8 cellular contexts compared by ENCODE assay signal in genomic region chr1:108661030-108661609, GRCh38. TPM values are rescaled to one million over a fixed set of nuclear protein-coding genes. Genes with fewer than 3 reads are reported as not detected.
A peak's percentile ranks its signal among the peaks of the same experiment; 100 is the strongest.
DNase-seq lines count a peak whose midpoint lies in the region; ATAC-seq and TF ChIP-seq lines count a peak whose summit lies in the region.

Gene HENMT1, minus strand, starts transcription at chr1:108661093. Its CDS starts 1,209 bp downstream, at chr1:108659884.

- intact Hi-C loops in activated T-helper 1 cell treated with anti-CD3 and anti-CD28 coated beads, Interleukin-12 subunit alpha, Interleukin-12 subunit beta, Interleukin-2, Interleukin-4 antibody, amounts not matched to agents 30 ng/mL and 10 ng/mL and 1 ng/mL, durations not matched to agents 14 hours and 24 hours and 36 hours (cut with micrococcal nuclease) = loop anchor here (1.0 kb wide), 2 partner anchors 31 to 85 kb away; partner anchors contain the start of genes PRPF38B and STXBP3
- intact Hi-C loops in stomach (cut with DNase I; ENCODE audit: low total_unique reads) = no loop called here

- H3K9me3 Mint-ChIP-seq in activated T-helper 1 cell treated with anti-CD3 and anti-CD28 coated beads, Interleukin-12 subunit alpha, Interleukin-12 subunit beta, Interleukin-2, Interleukin-4 antibody, amounts not matched to agents 30 ng/mL and 10 ng/mL and 1 ng/mL, durations not matched to agents 14 hours and 24 hours and 36 hours = no peaks in the 10 kb centered on the region
- H3K9me3 Mint-ChIP-seq in neural progenitor cell = peaks cover 1% of the 10 kb centered on the region

- DNase-seq in NCI-H69 (lab: John Stamatoyannopoulos, UW) (peak; percentile 55), fibroblast of the conjunctiva (ENCODE audit: low read depth) (peak; percentile 33), neural progenitor cell (ENCODE audit: low spot score) (peak; percentile 67), stomach (peak; percentile 57), NCI-H1694 (lab: John Stamatoyannopoulos, UW) (no peak)
- DNase-seq in activated T-helper 1 cell treated with anti-CD3 and anti-CD28 coated beads, Interleukin-12 subunit alpha, Interleukin-12 subunit beta, Interleukin-2, Interleukin-4 antibody, amounts not matched to agents 30 ng/mL and 10 ng/mL and 1 ng/mL, durations not matched to agents 14 hours and 24 hours and 36 hours (ENCODE audit: low spot score) = peak; percentile 71

- peak within 1 kb of the TSS; percentile 66 for H3K4me2 ChIP-seq in neural progenitor cell

- H3K9me3 ChIP-seq in neural progenitor cell (ENCODE audit: low read depth) (no peaks in the 10 kb centered on the region), stomach (no peaks in the 10 kb centered on the region)

- WGBS in stomach, 5 donors = 0 to 4% (median 1%) methylated on average over 28 to 81 of the region's 81 CpGs

- H3K4me1 Mint-ChIP-seq in activated T-helper 1 cell treated with anti-CD3 and anti-CD28 coated beads, Interleukin-12 subunit alpha, Interleukin-12 subunit beta, Interleukin-2, Interleukin-4 antibody, amounts not matched to agents 30 ng/mL and 10 ng/mL and 1 ng/mL, durations not matched to agents 14 hours and 24 hours and 36 hours (ENCODE audit: low read depth) = peaks cover 49% of the 10 kb centered on the region
- H3K4me1 Mint-ChIP-seq in neural progenitor cell = no peaks in the 10 kb centered on the region

- H3F3A ChIP-seq in neural progenitor cell (ENCODE audit: low read depth) = peaks cover 14% of the 10 kb centered on the region

- no peaks in the 10 kb centered on the region for H3K27me3 Mint-ChIP-seq in activated T-helper 1 cell treated with anti-CD3 and anti-CD28 coated beads, Interleukin-12 subunit alpha, Interleukin-12 subunit beta, Interleukin-2, Interleukin-4 antibody, amounts not matched to agents 30 ng/mL and 10 ng/mL and 1 ng/mL, durations not matched to agents 14 hours and 24 hours and 36 hours (ENCODE audit: insufficient read depth)
- peaks cover 14% of the 10 kb centered on the region for H3K27me3 Mint-ChIP-seq in neural progenitor cell (ENCODE audit: insufficient read depth, low read depth)

- ATAC-seq in GM18511 (IDR thresholded peaks at IDR 0.05; ENCODE audit: unreplicated experiment) = peak; percentile 88
- peak; percentile 89 for ATAC-seq in HG02981 (IDR thresholded peaks at IDR 0.05; ENCODE audit: unreplicated experiment)

- H3K79me2 ChIP-seq in neural progenitor cell (ENCODE audit: low read depth) = no peaks in the 10 kb centered on the region

- TF ChIP-seq POLR2A in stomach (IDR thresholded peaks at IDR 0.05) = no peak

- TF ChIP-seq EP300 in stomach (IDR thresholded peaks at IDR 0.05) = no peak

- peak within 1 kb of the TSS; percentile 96 for H2AFZ ChIP-seq in neural progenitor cell (replicated peaks)

- H3K9ac ChIP-seq in neural progenitor cell = no peak within 1 kb of the TSS

- no peaks in the 10 kb centered on the region for H3K36me3 ChIP-seq in neural progenitor cell
- H3K36me3 ChIP-seq in stomach = no peaks in the 10 kb centered on the region

- peak within 1 kb of the TSS; percentile 87 for H3K4me3 Mint-ChIP-seq in activated T-helper 1 cell treated with anti-CD3 and anti-CD28 coated beads, Interleukin-12 subunit alpha, Interleukin-12 subunit beta, Interleukin-2, Interleukin-4 antibody, amounts not matched to agents 30 ng/mL and 10 ng/mL and 1 ng/mL, durations not matched to agents 14 hours and 24 hours and 36 hours
- H3K4me3 Mint-ChIP-seq in neural progenitor cell = peak within 1 kb of the TSS; percentile 76

- no peak within 1 kb of the TSS for H3K27ac ChIP-seq in neural progenitor cell
- H3K27ac ChIP-seq in stomach = peak within 1 kb of the TSS; percentile 81 to 94 (median 88)

- no peaks in the 10 kb centered on the region for H3K4me1 ChIP-seq in neural progenitor cell
- peaks cover 5 to 13% (median 8%) of the 10 kb centered on the region in 4 donors for H3K4me1 ChIP-seq in stomach

- H3K36me3 Mint-ChIP-seq in activated T-helper 1 cell treated with anti-CD3 and anti-CD28 coated beads, Interleukin-12 subunit alpha, Interleukin-12 subunit beta, Interleukin-2, Interleukin-4 antibody, amounts not matched to agents 30 ng/mL and 10 ng/mL and 1 ng/mL, durations not matched to agents 14 hours and 24 hours and 36 hours (ENCODE audit: low read depth) = peaks cover 6% of the 10 kb centered on the region
- no peaks in the 10 kb centered on the region for H3K36me3 Mint-ChIP-seq in neural progenitor cell

- H3K4me3 ChIP-seq in neural progenitor cell (peak within 1 kb of the TSS; percentile 44), stomach (peak within 1 kb of the TSS; percentile 55 to 65 (median 58))

- peak within 1 kb of the TSS; percentile 97 for H3K27ac Mint-ChIP-seq in activated T-helper 1 cell treated with anti-CD3 and anti-CD28 coated beads, Interleukin-12 subunit alpha, Interleukin-12 subunit beta, Interleukin-2, Interleukin-4 antibody, amounts not matched to agents 30 ng/mL and 10 ng/mL and 1 ng/mL, durations not matched to agents 14 hours and 24 hours and 36 hours
- no peak within 1 kb of the TSS for H3K27ac Mint-ChIP-seq in neural progenitor cell

- H4K20me1 ChIP-seq in neural progenitor cell (ENCODE audit: low read depth) = no peaks in the 10 kb centered on the region

- TF ChIP-seq CTCF in neural progenitor cell (IDR thresholded peaks at IDR 0.05) (no peak), stomach (IDR thresholded peaks at IDR 0.05) (no peak)

- H3K27me3 ChIP-seq in neural progenitor cell (peaks cover 38% of the 10 kb centered on the region), stomach (no peaks in the 10 kb centered on the region)

RNA-seq across cellular contexts. Expression of gene HENMT1, which starts in this region (rescaled TPM):
- 17.9 and 20.7 TPM in 2 replicates for total RNA-seq in activated T-helper 1 cell treated with anti-CD3 and anti-CD28 coated beads, Interleukin-12 subunit alpha, Interleukin-12 subunit beta, Interleukin-2, Interleukin-4 antibody, amounts not matched to agents 30 ng/mL and 10 ng/mL and 1 ng/mL, durations not matched to agents 14 hours and 24 hours and 36 hours
- total RNA-seq in neural progenitor cell (ENCODE audit: low replicate concordance) = 2.6 and 3.7 TPM in 2 replicates
- 1 to 10 TPM in 3 of 5 donors, not detected in 2; 1.7 to 7.3 (median 2.2) TPM for total RNA-seq in stomach
- polyA plus RNA-seq in stomach = 1 to 10 TPM; 2.9 to 3.4 (median 3.1) TPM
